1 cellular context compared by ENCODE assay signal in the genomic region with DNA sequence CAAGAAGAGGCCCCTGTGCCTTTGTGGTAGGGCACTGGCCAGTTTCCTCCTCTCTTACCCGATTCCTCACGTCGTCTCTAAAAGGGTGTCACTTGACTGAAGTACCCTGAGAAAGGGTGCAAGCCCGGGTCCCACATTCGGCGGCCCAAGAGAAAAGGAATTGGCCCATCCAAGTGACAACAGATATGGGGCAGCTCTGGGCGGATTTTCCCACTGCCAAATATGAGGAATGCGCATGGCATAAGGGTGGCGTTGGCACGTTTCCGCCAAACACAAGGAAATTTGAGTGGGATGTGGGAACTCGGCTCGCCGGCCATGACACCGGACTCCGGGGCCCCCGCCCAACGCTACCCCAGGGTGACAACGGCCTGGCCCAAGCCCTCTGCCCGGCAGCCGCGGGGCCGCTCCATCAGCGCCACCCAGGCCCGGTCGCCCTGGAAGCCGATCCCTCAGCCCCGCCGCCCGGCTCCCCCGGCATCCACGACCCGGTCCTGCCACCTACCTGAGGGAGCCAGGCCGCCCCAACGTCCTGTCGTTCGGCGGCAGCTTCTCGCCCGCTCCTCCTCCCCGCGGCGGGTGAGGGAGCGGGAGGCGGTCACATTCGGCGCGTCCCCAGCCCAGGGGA.
TF ChIP-seq lines count a peak whose summit lies in the region.

No MANE protein-coding gene starts in this region.

TF ChIP-seq in WTC11, 78 proteins besides CTCF, POLR2A, EP300 and RAD21 (continued from another document):
- TF ChIP-seq, protein P1, sequence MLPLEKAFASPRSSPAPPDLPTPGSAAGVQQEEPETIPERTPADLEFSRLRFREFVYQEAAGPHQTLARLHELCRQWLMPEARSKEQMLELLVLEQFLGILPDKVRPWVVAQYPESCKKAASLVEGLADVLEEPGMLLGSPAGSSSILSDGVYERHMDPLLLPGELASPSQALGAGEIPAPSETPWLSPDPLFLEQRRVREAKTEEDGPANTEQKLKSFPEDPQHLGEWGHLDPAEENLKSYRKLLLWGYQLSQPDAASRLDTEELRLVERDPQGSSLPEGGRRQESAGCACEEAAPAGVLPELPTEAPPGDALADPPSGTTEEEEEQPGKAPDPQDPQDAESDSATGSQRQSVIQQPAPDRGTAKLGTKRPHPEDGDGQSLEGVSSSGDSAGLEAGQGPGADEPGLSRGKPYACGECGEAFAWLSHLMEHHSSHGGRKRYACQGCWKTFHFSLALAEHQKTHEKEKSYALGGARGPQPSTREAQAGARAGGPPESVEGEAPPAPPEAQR (CRISPR knock-in tag; IDR thresholded peaks at IDR 0.05), result no peak
- TF ChIP-seq ZNF219 (CRISPR knock-in tag; IDR thresholded peaks at IDR 0.05; ENCODE audit: borderline replicate concordance) (no peak), FOXK1 (CRISPR knock-in tag; IDR thresholded peaks at IDR 0.05) (no peak)
- TF ChIP-seq, protein P2, sequence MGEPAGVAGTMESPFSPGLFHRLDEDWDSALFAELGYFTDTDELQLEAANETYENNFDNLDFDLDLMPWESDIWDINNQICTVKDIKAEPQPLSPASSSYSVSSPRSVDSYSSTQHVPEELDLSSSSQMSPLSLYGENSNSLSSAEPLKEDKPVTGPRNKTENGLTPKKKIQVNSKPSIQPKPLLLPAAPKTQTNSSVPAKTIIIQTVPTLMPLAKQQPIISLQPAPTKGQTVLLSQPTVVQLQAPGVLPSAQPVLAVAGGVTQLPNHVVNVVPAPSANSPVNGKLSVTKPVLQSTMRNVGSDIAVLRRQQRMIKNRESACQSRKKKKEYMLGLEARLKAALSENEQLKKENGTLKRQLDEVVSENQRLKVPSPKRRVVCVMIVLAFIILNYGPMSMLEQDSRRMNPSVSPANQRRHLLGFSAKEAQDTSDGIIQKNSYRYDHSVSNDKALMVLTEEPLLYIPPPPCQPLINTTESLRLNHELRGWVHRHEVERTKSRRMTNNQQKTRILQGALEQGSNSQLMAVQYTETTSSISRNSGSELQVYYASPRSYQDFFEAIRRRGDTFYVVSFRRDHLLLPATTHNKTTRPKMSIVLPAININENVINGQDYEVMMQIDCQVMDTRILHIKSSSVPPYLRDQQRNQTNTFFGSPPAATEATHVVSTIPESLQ (CRISPR knock-in tag; IDR thresholded peaks at IDR 0.05), result peak; percentile 28; the same call in 1 of the 2 replicates
- TF ChIP-seq, protein P3, sequence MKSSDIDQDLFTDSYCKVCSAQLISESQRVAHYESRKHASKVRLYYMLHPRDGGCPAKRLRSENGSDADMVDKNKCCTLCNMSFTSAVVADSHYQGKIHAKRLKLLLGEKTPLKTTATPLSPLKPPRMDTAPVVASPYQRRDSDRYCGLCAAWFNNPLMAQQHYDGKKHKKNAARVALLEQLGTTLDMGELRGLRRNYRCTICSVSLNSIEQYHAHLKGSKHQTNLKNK (CRISPR knock-in tag; IDR thresholded peaks at IDR 0.05), result no peak
